In genomic region chr7:43994681-43995080, GRCh38 we compare ENCODE assay signal across 13 cellular contexts. TPM values are rescaled to one million over a fixed set of nuclear protein-coding genes. Genes with fewer than 3 reads are reported as not detected.
"Had no signal": no experiment of that assay in that cellular context is flagged by ENCODE, and none has a peak within 500 bp of the region (broad histone marks: within the 10 kb centered on the region; RNA-seq: fewer than 3 reads in every experiment).

No MANE protein-coding gene starts in this region.

RNA-seq across cellular contexts. Expression of gene SPDYE1, which starts 3.0 kb away (rescaled TPM):
- total RNA-seq: activated CD8-positive, alpha-beta T cell treated with anti-CD3 and anti-CD28 coated beads for 36 hours; activated T-cell treated with anti-CD3 and anti-CD28 coated beads, Interleukin-2, amount 50 U/mL, for 4 hours; activated T-helper 17 cell treated with anti-CD3 and anti-CD28 coated beads, Interleukin-2, amount 50 U/mL, for 72 hours; body of pancreas; chondrocyte; dermis microvascular lymphatic vessel endothelial cell; endothelial cell of umbilical vein; esophagus squamous epithelium; fibroblast of villous mesenchyme; T-helper 1 cell treated with Interleukin-12 subunit alpha and Interleukin-12 subunit beta and Interleukin-4 antibody, amounts not matched to agents 30 ng/mL and 1 ng/mL, for 36 hours; T-helper 2 cell treated with Interferon-gamma antibody and Interleukin-4, amounts not matched to agents 100 ng/mL and 5 ng/mL, for 36 hours; WTC11 had no signal
- polyA plus RNA-seq: endothelial cell of umbilical vein, fibroblast of lung had no signal
